ENCODE assay signal across 8 cellular contexts in genomic region chr12:24902521-24903304, GRCh38. TPM values are rescaled to one million over a fixed set of nuclear protein-coding genes. Genes with fewer than 3 reads are reported as not detected.
A peak's percentile ranks its signal among the peaks of the same experiment; 100 is the strongest.
DNase-seq lines count a peak whose midpoint lies in the region; ATAC-seq lines count a peak whose summit lies in the region.

No MANE protein-coding gene starts in this region.

- in situ Hi-C loops in ACHN (cut with HindIII; ENCODE audit: low pct_ligation_motif_present, low pct_unique_long_range_greater_than_20kb, low sequenced_read_pairs), result no loop called here

- H3K4me3 ChIP-seq in NT2/D1 (ENCODE audit: insufficient read length, low read depth), result peak overlapping the region; percentile 59
- peak overlapping the region; percentile 45 for H3K4me3 ChIP-seq in ectodermal cell (ENCODE audit: insufficient read depth, low read depth, low read length)

- WGBS in ectodermal cell, 2 experiments, result 1% methylated on average over 72 of the region's 72 CpGs

- peaks cover 30% of the 10 kb centered on the region for H3K27me3 ChIP-seq in NT2/D1 (ENCODE audit: insufficient read depth, insufficient read length)
- H3K27me3 ChIP-seq in ectodermal cell (ENCODE audit: control insufficient read depth, insufficient read depth, low read length, poor library complexity, severe bottlenecking), result peaks cover 23% of the 10 kb centered on the region

- no peaks in the 10 kb centered on the region for H3K9me3 ChIP-seq in NT2/D1 (ENCODE audit: insufficient read depth, low read length)
- H3K9me3 ChIP-seq in ectodermal cell (ENCODE audit: control insufficient read depth, low read length), result no peaks in the 10 kb centered on the region

- peak overlapping the region; percentile 77 for H3K9ac ChIP-seq in NT2/D1 (ENCODE audit: insufficient read length, low read depth)

- no peak overlapping the region for H3K27ac ChIP-seq in ectodermal cell (ENCODE audit: insufficient read depth, low read depth, low read length, poor library complexity, severe bottlenecking)

- H3K36me3 ChIP-seq in NT2/D1 (ENCODE audit: insufficient read depth, insufficient read length, low read length), result peaks cover 38% of the 10 kb centered on the region
- no peaks in the 10 kb centered on the region for H3K36me3 ChIP-seq in ectodermal cell (ENCODE audit: control insufficient read depth, insufficient read depth, low read length)

- H3K4me1 ChIP-seq in NT2/D1 (ENCODE audit: insufficient read depth, insufficient read length), result peaks cover 13% of the 10 kb centered on the region
- H3K4me1 ChIP-seq in ectodermal cell (ENCODE audit: control insufficient read depth, insufficient read depth, low read length), result peaks cover 17% of the 10 kb centered on the region

- peak; percentile 62 for ATAC-seq in stimulated activated naive CD8-positive, alpha-beta T cell treated with anti-CD3 and anti-CD28 coated beads, Interleukin-15, Interleukin-2, amounts not matched to agents 100 U/mL and 50 U/mL, for 24 hours

- DNase-seq in ACHN (peak; percentile 47), GM19240 (ENCODE audit: insufficient read length, low spot score) (peak; percentile 2), NT2/D1 (ENCODE audit: low read depth, low spot score) (peak; percentile 56), lung microvascular endothelial cell (ENCODE audit: low read depth in 2 of 2) (peak; percentile 64 to 71), NCI-H510A (lab: John Stamatoyannopoulos, UW) (no peak), LoVo (ENCODE audit: low spot score) (no peak)
- DNase-seq in stimulated activated naive CD8-positive, alpha-beta T cell treated with anti-CD3 and anti-CD28 coated beads, Interleukin-15, Interleukin-2, amounts not matched to agents 100 U/mL and 50 U/mL, for 24 hours, result peak; percentile 53

RNA-seq across cellular contexts. Expression of gene BCAT1, which starts 46.2 kb away (rescaled TPM):
- polyA plus RNA-seq in ectodermal cell (2013, experiment 1 of 4), result 182 TPM
- polyA plus RNA-seq in ectodermal cell (2013, experiment 2 of 4), result 190 TPM
- polyA plus RNA-seq in ectodermal cell (2013, experiment 3 of 4), result 109 TPM
- polyA plus RNA-seq in ectodermal cell (2013, experiment 4 of 4), result 121 TPM
- total RNA-seq in lung microvascular endothelial cell, result 68.3 and 124 TPM in 2 replicates

Comparison
In these comparisons a context has a peak if more than half of its experiments do, and no peak if none do; other contexts are left out.
1. DNase-seq: peak in ACHN (single experiment), GM19240 (single experiment), NT2/D1 (single experiment), lung microvascular endothelial cell (2 of 2) and stimulated activated naive CD8-positive, alpha-beta T cell treated with anti-CD3 and anti-CD28 coated beads, Interleukin-15, Interleukin-2, amounts not matched to agents 100 U/mL and 50 U/mL, for 24 hours (single experiment); none in NCI-H510A (single experiment) and LoVo (single experiment).